Comparison of ENCODE assay signal across 27 cellular contexts in genomic region chr21:37231247-37231645, GRCh38. TPM values are rescaled to one million over a fixed set of nuclear protein-coding genes. Genes with fewer than 3 reads are reported as not detected.
DNase-seq lines count a peak whose midpoint lies in the region; ATAC-seq, FAIRE-seq and TF ChIP-seq lines count a peak whose summit lies in the region.
"Had no signal": no experiment of that assay in that cellular context is flagged by ENCODE, and none has a peak within 500 bp of the region (broad histone marks: within the 10 kb centered on the region; RNA-seq: fewer than 3 reads in every experiment).

No MANE protein-coding gene starts in this region.

- H3K27me3 ChIP-seq in HepG2 (ENCODE audit: control insufficient read depth in 1 of 2, insufficient read depth in 2 of 2, low read length in 2 of 2) = no peaks in the 10 kb centered on the region
- no peaks in the 10 kb centered on the region for H3K27me3 ChIP-seq in right lobe of liver
- no peaks in the 10 kb centered on the region for H3K27me3 ChIP-seq in aorta (ENCODE audit: control insufficient read depth in 1 of 2, insufficient read depth in 2 of 2, low read length in 1 of 2)
- H3K27me3 ChIP-seq: Peyer's patch, testis had no signal

- no peak overlapping the region for H3K9ac ChIP-seq in HepG2 (ENCODE audit: insufficient read depth, low read depth, low read length)

- H3K79me2 ChIP-seq in HepG2 (ENCODE audit: insufficient read depth, low read length) = peaks cover 10% of the 10 kb centered on the region

- H3K4me1 ChIP-seq in HepG2 (ENCODE audit: insufficient read depth, low read length) (no peaks in the 10 kb centered on the region), right lobe of liver (no peaks in the 10 kb centered on the region), aorta (ENCODE audit: control insufficient read depth in 1 of 2, insufficient read depth in 2 of 2, low read length in 2 of 2) (no peaks in the 10 kb centered on the region)
- H3K4me1 ChIP-seq: Peyer's patch, testis had no signal

- H3K4me1 Mint-ChIP-seq in activated T-helper 2 cell treated with anti-CD3 and anti-CD28 coated beads, Interferon-gamma antibody, Interleukin-2, Interleukin-4, amounts not matched to agents 10 μg/mL and 5 μg/mL and 100 μg/mL, durations not matched to agents 14 hours and 24 hours and 36 hours (ENCODE audit: low read depth) = peaks cover 6% of the 10 kb centered on the region
- H3K4me1 Mint-ChIP-seq in memory B cell = peaks cover 14% of the 10 kb centered on the region
- H3K4me1 Mint-ChIP-seq in stimulated activated naive CD8-positive, alpha-beta T cell treated with anti-CD3 and anti-CD28 coated beads, Interleukin-15, amount 100 ng/mL, for 72 hours = peaks cover 29% of the 10 kb centered on the region
- H3K4me1 Mint-ChIP-seq: CD14-positive monocyte had no signal

- peak overlapping the region; percentile 3 for H3K27ac Mint-ChIP-seq in activated T-helper 2 cell treated with anti-CD3 and anti-CD28 coated beads, Interferon-gamma antibody, Interleukin-2, Interleukin-4, amounts not matched to agents 10 μg/mL and 5 μg/mL and 100 μg/mL, durations not matched to agents 14 hours and 24 hours and 36 hours
- H3K27ac Mint-ChIP-seq in memory B cell = peak overlapping the region; percentile 64
- peak overlapping the region; percentile 5 to 22 for H3K27ac Mint-ChIP-seq in stimulated activated naive CD8-positive, alpha-beta T cell treated with anti-CD3 and anti-CD28 coated beads, Interleukin-15, amount 100 ng/mL, for 72 hours
- H3K27ac Mint-ChIP-seq: activated CD4-positive, alpha-beta memory T cell treated with anti-CD3 and anti-CD28 coated beads for 36 hours had no signal

- in situ Hi-C loops in HepG2 (cut with HindIII; ENCODE audit: extremely low pct_ligation_motif_present, low pct_unique_long_range_greater_than_20kb) = no loop called here

- peaks cover 66% of the 10 kb centered on the region for H3K36me3 Mint-ChIP-seq in activated T-helper 2 cell treated with anti-CD3 and anti-CD28 coated beads, Interferon-gamma antibody, Interleukin-2, Interleukin-4, amounts not matched to agents 10 μg/mL and 5 μg/mL and 100 μg/mL, durations not matched to agents 14 hours and 24 hours and 36 hours (ENCODE audit: low read depth)
- H3K36me3 Mint-ChIP-seq in memory B cell = peaks cover 19% of the 10 kb centered on the region

- no peak for ATAC-seq in HepG2
- no peak for ATAC-seq in right lobe of liver
- ATAC-seq in memory B cell (ENCODE audit: low read depth) = no peak
- ATAC-seq in stimulated activated naive CD8-positive, alpha-beta T cell treated with anti-CD3 and anti-CD28 coated beads, Interleukin-15, amount 100 ng/mL, for 72 hours = no peak
- ATAC-seq in aorta (ENCODE audit: low FRiP score) = no peak
- no peak for ATAC-seq in HG03159 (IDR thresholded peaks at IDR 0.05; ENCODE audit: unreplicated experiment)
- ATAC-seq in GM18520 (IDR thresholded peaks at IDR 0.05; ENCODE audit: unreplicated experiment) = no peak

- H3K27me3 Mint-ChIP-seq in activated T-helper 2 cell treated with anti-CD3 and anti-CD28 coated beads, Interferon-gamma antibody, Interleukin-2, Interleukin-4, amounts not matched to agents 10 μg/mL and 5 μg/mL and 100 μg/mL, durations not matched to agents 14 hours and 24 hours and 36 hours (ENCODE audit: low read depth) = no peaks in the 10 kb centered on the region
- no peaks in the 10 kb centered on the region for H3K27me3 Mint-ChIP-seq in memory B cell
- H3K27me3 Mint-ChIP-seq in stimulated activated naive CD8-positive, alpha-beta T cell treated with anti-CD3 and anti-CD28 coated beads, Interleukin-15, amount 100 ng/mL, for 72 hours = no peaks in the 10 kb centered on the region
- H3K27me3 Mint-ChIP-seq: activated B cell treated with CpG ODN at 0.5 μM for 24 hours; activated CD4-positive, alpha-beta memory T cell treated with anti-CD3 and anti-CD28 coated beads for 36 hours had no signal

- WGBS in HepG2 (ENCODE audit: low lambda C conversion rate) = 95% methylated on average over 12 of the region's 12 CpGs
- WGBS in right lobe of liver (ENCODE audit: insufficient coverage, low coverage, low lambda C conversion rate, missing lambda C conversion rate) = 82% methylated on average over 8 of the region's 12 CpGs
- 76 to 80% methylated on average over 12 of the region's 12 CpGs for WGBS in aorta, 2 donors

- BruUV-seq in HepG2 (replicated peaks; lab: Mats Ljungman, UMichigan) = no TSS peak

- H3K4me2 ChIP-seq in HepG2 (ENCODE audit: low read depth, low read length) = no peak overlapping the region

- no peaks in the 10 kb centered on the region for H3K9me3 ChIP-seq in HepG2 (ENCODE audit: low read length)
- H3K9me3 ChIP-seq in right lobe of liver = no peaks in the 10 kb centered on the region
- H3K9me3 ChIP-seq in aorta (ENCODE audit: control insufficient read depth, low read length) = no peaks in the 10 kb centered on the region
- H3K9me3 ChIP-seq: mucosa of descending colon, Peyer's patch, testis had no signal

- no peak for TF ChIP-seq POLR2A in HepG2 (IDR thresholded peaks at IDR 0.05; ENCODE audit: insufficient read depth in 1 of 2, low read depth in 2 of 2, low read length in 2 of 2)
- no peak for TF ChIP-seq POLR2A in right lobe of liver (IDR thresholded peaks at IDR 0.05)

- no peak for TF ChIP-seq EP300 in HepG2 (IDR thresholded peaks at IDR 0.05; ENCODE audit: low read depth in 2 of 2, low read length in 2 of 2)
- no peak for TF ChIP-seq EP300 in HepG2 (CRISPR knock-in tag; IDR thresholded peaks at IDR 0.05; ENCODE audit: borderline replicate concordance)

- no peak overlapping the region for H2AFZ ChIP-seq in HepG2 (ENCODE audit: low read length)

- H3K36me3 ChIP-seq in HepG2 (replicated peaks in 1 of 2; ENCODE audit: control insufficient read depth in 1 of 2, insufficient read depth in 2 of 2, low read length in 2 of 2) (peaks cover 21 to 71% of the 10 kb centered on the region in 2 experiments; a peak in 4 of 5 replicates), right lobe of liver (peaks cover 5 to 69% (median 12%) of the 10 kb centered on the region in 4 donors), aorta (ENCODE audit: control insufficient read depth in 1 of 2, insufficient read depth in 2 of 2, low read length in 1 of 2) (peaks cover 3 to 19% of the 10 kb centered on the region in 2 donors)

- H3K27ac ChIP-seq in HepG2 (ENCODE audit: extremely low read length, insufficient read depth, low read length) (no peak overlapping the region), right lobe of liver (no peak overlapping the region), aorta (ENCODE audit: low read depth in 1 of 2, low read length in 2 of 2) (no peak overlapping the region)
- H3K27ac ChIP-seq: testis had no signal

- no peak for FAIRE-seq in HepG2 (lab: Jason Lieb, UNC)
- FAIRE-seq: colon, D721Med, GM12891, keratinocyte, urothelium cell line had no signal

- no peak overlapping the region for H3K4me3 Mint-ChIP-seq in activated T-helper 2 cell treated with anti-CD3 and anti-CD28 coated beads, Interferon-gamma antibody, Interleukin-2, Interleukin-4, amounts not matched to agents 10 μg/mL and 5 μg/mL and 100 μg/mL, durations not matched to agents 14 hours and 24 hours and 36 hours (ENCODE audit: low read depth)
- H3K4me3 Mint-ChIP-seq in memory B cell = peak overlapping the region; percentile 32
- no peak overlapping the region for H3K4me3 Mint-ChIP-seq in stimulated activated naive CD8-positive, alpha-beta T cell treated with anti-CD3 and anti-CD28 coated beads, Interleukin-15, amount 100 ng/mL, for 72 hours
- H3K4me3 Mint-ChIP-seq: activated B cell treated with CpG ODN at 0.5 μM for 24 hours; activated CD4-positive, alpha-beta memory T cell treated with anti-CD3 and anti-CD28 coated beads for 36 hours; CD14-positive monocyte had no signal

- intact Hi-C loops in HepG2 (cut with micrococcal nuclease; ENCODE audit: unreplicated experiment) = no loop called here
- intact Hi-C loops in right lobe of liver (cut with DNase I) = no loop called here
- intact Hi-C loops in activated T-helper 2 cell treated with anti-CD3 and anti-CD28 coated beads, Interferon-gamma antibody, Interleukin-2, Interleukin-4, amounts not matched to agents 10 μg/mL and 5 μg/mL and 100 μg/mL, durations not matched to agents 14 hours and 24 hours and 36 hours (cut with micrococcal nuclease) = no loop called here
- intact Hi-C loops in aorta (cut with DNase I) = no loop called here

- CTCF ChIA-PET in HepG2 (lab: Yijun Ruan, JAX; ENCODE audit: low intra/inter-chr PET ratio, low total read pairs) = no interaction called here

- POLR2A ChIA-PET in HepG2 (lab: Yijun Ruan, JAX) = no interaction called here

- H3K9me3 Mint-ChIP-seq in activated T-helper 2 cell treated with anti-CD3 and anti-CD28 coated beads, Interferon-gamma antibody, Interleukin-2, Interleukin-4, amounts not matched to agents 10 μg/mL and 5 μg/mL and 100 μg/mL, durations not matched to agents 14 hours and 24 hours and 36 hours = no peaks in the 10 kb centered on the region
- H3K9me3 Mint-ChIP-seq in memory B cell = no peaks in the 10 kb centered on the region
- no peaks in the 10 kb centered on the region for H3K9me3 Mint-ChIP-seq in stimulated activated naive CD8-positive, alpha-beta T cell treated with anti-CD3 and anti-CD28 coated beads, Interleukin-15, amount 100 ng/mL, for 72 hours
- H3K9me3 Mint-ChIP-seq: activated B cell treated with CpG ODN at 0.5 μM for 24 hours; activated CD4-positive, alpha-beta memory T cell treated with anti-CD3 and anti-CD28 coated beads for 36 hours had no signal

- no peak for DNase-seq in HepG2 (ENCODE audit: low spot score)
- DNase-seq in right lobe of liver = no peak
- no peak for DNase-seq in activated T-helper 2 cell treated with anti-CD3 and anti-CD28 coated beads, Interferon-gamma antibody, Interleukin-2, Interleukin-4, amounts not matched to agents 10 μg/mL and 5 μg/mL and 100 μg/mL, durations not matched to agents 14 hours and 24 hours and 36 hours (ENCODE audit: low spot score)
- no peak for DNase-seq in memory B cell (ENCODE audit: low spot score in 2 of 2)
- no peak for DNase-seq in stimulated activated naive CD8-positive, alpha-beta T cell treated with anti-CD3 and anti-CD28 coated beads, Interleukin-15, amount 100 ng/mL, for 72 hours
- no peak for DNase-seq in aorta
- DNase-seq: activated B cell treated with CpG ODN at 0.5 μM for 24 hours; activated CD4-positive, alpha-beta memory T cell treated with anti-CD3 and anti-CD28 coated beads for 36 hours; activated naive CD4-positive, alpha-beta T cell treated with Interleukin-2 at 50 U/mL for 16 hours; effector CD4-positive, alpha-beta T cell; GOT3; mucosa of descending colon; NCI-H1105 treated with DMSO at 0.1 percent for 48 hours; NCI-H69; SHP77 treated with DMSO at 0.1 percent for 48 hours; stimulated activated CD4-positive, alpha-beta T cell treated with anti-CD3 and anti-CD28 coated beads, Interleukin-2, amount 100 ng/mL, for 48 hours; SW 1271; testis had no signal

- TF ChIP-seq RAD21 in HepG2 (CRISPR knock-in tag; IDR thresholded peaks at IDR 0.05) = no peak

- H3K4me3 ChIP-seq in HepG2 (replicated peaks in 1 of 3; ENCODE audit: insufficient read depth in 1 of 3, low read depth in 2 of 3, low read length in 3 of 3) (no peak overlapping the region), right lobe of liver (no peak overlapping the region), aorta (ENCODE audit: low read length in 2 of 2) (no peak overlapping the region)
- H3K4me3 ChIP-seq: mucosa of descending colon, Peyer's patch, testis had no signal

- no peak for TF ChIP-seq CTCF in HepG2 (CRISPR knock-in tag; IDR thresholded peaks at IDR 0.05)
- no peak for TF ChIP-seq CTCF in right lobe of liver (IDR thresholded peaks at IDR 0.05)

- H4K20me1 ChIP-seq in HepG2 (ENCODE audit: insufficient read depth, low read length) = no peaks in the 10 kb centered on the region

RNA-seq across cellular contexts. Expression of gene VPS26C, which starts 35.9 kb away (rescaled TPM):
- total RNA-seq in HepG2 (2016; rRNA removed; fragmentation: Illumina TruSeq; extraction: Trizol) (39.7 and 54.6 TPM in 2 replicates), right lobe of liver (10 to 100 TPM; 27.4 to 52.3 (median 31.3) TPM), aorta (10 to 100 TPM; 46.5 to 61.6 TPM)
- total RNA-seq in HepG2 (2016; cell fraction: cytosol; rRNA removed; fragmentation: Illumina TruSeq; extraction: Trizol; ENCODE audit: low read depth) = 13.7 and 15.5 TPM in 2 replicates
- 42.0 and 53.2 TPM in 2 replicates for total RNA-seq in HepG2 (2016; cell fraction: insoluble cytoplasmic fraction; rRNA removed; fragmentation: Illumina TruSeq; extraction: Trizol)
- 29.4 and 31.5 TPM in 2 replicates for total RNA-seq in HepG2 (2016; cell fraction: membrane; rRNA removed; fragmentation: Illumina TruSeq; extraction: Trizol)
- total RNA-seq in HepG2 (2016; cell fraction: nucleus; rRNA removed; fragmentation: Illumina TruSeq; extraction: Trizol) = 24.9 and 25.4 TPM in 2 replicates
- polyA plus RNA-seq in HepG2 (2011; rRNA removed) (30.3 and 33.0 TPM in 2 replicates), aorta (10 to 100 TPM; 32.4 to 37.9 TPM)
- 29.6 and 33.2 TPM in 2 replicates for polyA plus RNA-seq in HepG2 (2011; cell fraction: cytosol; rRNA removed)
- polyA plus RNA-seq in HepG2 (2011; cell fraction: nucleus; rRNA removed) = 22.0 and 27.5 TPM in 2 replicates
- 26.9 and 29.8 TPM in 2 replicates for polyA plus RNA-seq in HepG2 (2012)
- 13.6 and 14.5 TPM in 2 replicates for polyA plus RNA-seq in HepG2 (2016; cell fraction: cytosol; fragmentation: Illumina TruSeq; extraction: Trizol; ENCODE audit: low read depth)
- 50.1 and 51.4 TPM in 2 replicates for polyA plus RNA-seq in HepG2 (2016; cell fraction: insoluble cytoplasmic fraction; fragmentation: Illumina TruSeq; extraction: Trizol; ENCODE audit: low read depth)
- polyA plus RNA-seq in HepG2 (2016; cell fraction: membrane; fragmentation: Illumina TruSeq; extraction: Trizol; ENCODE audit: low read depth) = 23.9 and 24.7 TPM in 2 replicates
- 25.4 and 29.7 TPM in 2 replicates for polyA plus RNA-seq in HepG2 (2016; cell fraction: nucleus; fragmentation: Illumina TruSeq; extraction: Trizol; ENCODE audit: insufficient read depth, low read depth)
- polyA minus RNA-seq in HepG2 (2011; rRNA and poly(A)+ RNA removed; ENCODE audit: low replicate concordance) = 23.9 and 31.1 TPM in 2 replicates
- polyA minus RNA-seq in HepG2 (2011; cell fraction: cytosol; rRNA and poly(A)+ RNA removed) = 21.5 and 24.4 TPM in 2 replicates
- 38.5 and 44.3 TPM in 2 replicates for polyA minus RNA-seq in HepG2 (2011; cell fraction: nucleus; rRNA and poly(A)+ RNA removed)
- 58.0 and 59.4 TPM in 2 replicates for total RNA-seq in activated T-helper 2 cell treated with anti-CD3 and anti-CD28 coated beads, Interferon-gamma antibody, Interleukin-2, Interleukin-4, amounts not matched to agents 10 μg/mL and 5 μg/mL and 100 μg/mL, durations not matched to agents 14 hours and 24 hours and 36 hours

Comparison
In these comparisons a context has a peak if more than half of its experiments do, and no peak if none do; other contexts are left out.
1. H3K27ac Mint-ChIP-seq: peak in every context shown above with its lines; median percentile 64 in memory B cell; 14 in stimulated activated naive CD8-positive, alpha-beta T cell treated with anti-CD3 and anti-CD28 coated beads, Interleukin-15, amount 100 ng/mL, for 72 hours; 3 in activated T-helper 2 cell treated with anti-CD3 and anti-CD28 coated beads, Interferon-gamma antibody, Interleukin-2, Interleukin-4, amounts not matched to agents 10 μg/mL and 5 μg/mL and 100 μg/mL, durations not matched to agents 14 hours and 24 hours and 36 hours.